ENCODE assay signal across 16 cellular contexts in genomic region chr3:176948123-176948522, GRCh38.
DNase-seq lines count a peak whose midpoint lies in the region; ATAC-seq and TF ChIP-seq lines count a peak whose summit lies in the region.
"Had no signal": no experiment of that assay in that cellular context is flagged by ENCODE, and none has a peak within 500 bp of the region (broad histone marks: within the 10 kb centered on the region; RNA-seq: fewer than 3 reads in every experiment).

No MANE protein-coding gene starts in this region.

- no peaks in the 10 kb centered on the region for H4K20me1 ChIP-seq in Loucy (ENCODE audit: insufficient read depth, low read length, poor library complexity, severe bottlenecking)

- H3K9ac ChIP-seq in Loucy (ENCODE audit: low read depth, low read length, poor library complexity, severe bottlenecking) = no peak overlapping the region

- H3K4me3 ChIP-seq in Loucy (ENCODE audit: low read length, poor library complexity, severe bottlenecking) (no peak overlapping the region), fibroblast of villous mesenchyme (ENCODE audit: low read depth, low read length) (no peak overlapping the region)
- H3K4me3 ChIP-seq: GM12878, K562 had no signal

- H3K9me3 Mint-ChIP-seq in activated T-cell treated with anti-CD3 and anti-CD28 coated beads, Interleukin-2, amount 50 U/mL, for 72 hours = no peaks in the 10 kb centered on the region
- H3K9me3 Mint-ChIP-seq: CD4-positive, alpha-beta T cell; H9 had no signal

- H3K36me3 ChIP-seq in Loucy (ENCODE audit: insufficient read depth, low read length) = no peaks in the 10 kb centered on the region

- H3K4me2 ChIP-seq in Loucy (ENCODE audit: low read depth, low read length, poor library complexity, severe bottlenecking) = no peak overlapping the region

- H3K9me2 ChIP-seq in Loucy (replicated peaks; ENCODE audit: low read depth, low read length) = no peaks in the 10 kb centered on the region

- peak overlapping the region; percentile 59 for H3K27ac Mint-ChIP-seq in activated T-cell treated with anti-CD3 and anti-CD28 coated beads, Interleukin-2, amount 50 U/mL, for 72 hours
- H3K27ac Mint-ChIP-seq: B cell; CD4-positive, alpha-beta T cell; H9 had no signal

- no peaks in the 10 kb centered on the region for H3K9me3 ChIP-seq in Loucy (ENCODE audit: insufficient read depth, low read depth, low read length)

- H3K4me3 Mint-ChIP-seq in activated T-cell treated with anti-CD3 and anti-CD28 coated beads, Interleukin-2, amount 50 U/mL, for 72 hours = no peak overlapping the region
- H3K4me3 Mint-ChIP-seq: B cell; CD4-positive, alpha-beta T cell; H9 had no signal

- peaks cover 8% of the 10 kb centered on the region for H3K4me1 Mint-ChIP-seq in activated T-cell treated with anti-CD3 and anti-CD28 coated beads, Interleukin-2, amount 50 U/mL, for 72 hours (ENCODE audit: low read depth)
- H3K4me1 Mint-ChIP-seq: B cell had no signal

- no peak for DNase-seq in activated T-cell treated with anti-CD3 and anti-CD28 coated beads, Interleukin-2, amount 50 U/mL, for 72 hours
- DNase-seq in activated T-cell treated with anti-CD3 and anti-CD28 coated beads, Interleukin-2, amount 50 U/mL, for 48 hours = no peak
- DNase-seq in EH (ENCODE audit: low read depth) = peak; percentile 40
- DNase-seq in fibroblast of villous mesenchyme (ENCODE audit: low read depth) = peak; percentile 22
- no peak for DNase-seq in cortex of kidney (lab: John Stamatoyannopoulos, UW)
- no peak for DNase-seq in OCI-M2 (lab: John Stamatoyannopoulos, UW; ENCODE audit: unreplicated experiment)
- DNase-seq: CD4-positive, alpha-beta T cell; DMS153; DMS79 treated with DMSO at 0.1 percent for 48 hours; EL; H9 had no signal

- no peaks in the 10 kb centered on the region for H3K79me2 ChIP-seq in Loucy (ENCODE audit: insufficient read depth, low read length)

- H3K4me1 ChIP-seq in Loucy (ENCODE audit: insufficient read depth, low read length, poor library complexity, severe bottlenecking) = peaks cover 11% of the 10 kb centered on the region

- TF ChIP-seq CTCF in Loucy (conservative IDR thresholded peaks at IDR 0.05; ENCODE audit: low read length) (no peak), fibroblast of villous mesenchyme (IDR thresholded peaks at IDR 0.05; ENCODE audit: insufficient read depth, low read depth, low read length) (no peak)

- no peaks in the 10 kb centered on the region for H3F3A ChIP-seq in Loucy (ENCODE audit: low read depth)

- H3K27me3 ChIP-seq in Loucy (ENCODE audit: insufficient read depth, low read length, poor library complexity, severe bottlenecking) = no peaks in the 10 kb centered on the region

- no peak for ATAC-seq in activated T-cell treated with anti-CD3 and anti-CD28 coated beads, Interleukin-2, amount 50 U/mL, for 72 hours (replicated peaks in 1 of 2)
- ATAC-seq in HG03469 (IDR thresholded peaks at IDR 0.05; ENCODE audit: unreplicated experiment) = no peak
- ATAC-seq: GM12878, K562 had no signal

- H3K36me3 Mint-ChIP-seq in activated T-cell treated with anti-CD3 and anti-CD28 coated beads, Interleukin-2, amount 50 U/mL, for 72 hours (ENCODE audit: insufficient read depth in 2 of 2) = no peaks in the 10 kb centered on the region

- peaks cover 14% of the 10 kb centered on the region for H3K27me3 Mint-ChIP-seq in activated T-cell treated with anti-CD3 and anti-CD28 coated beads, Interleukin-2, amount 50 U/mL, for 72 hours (ENCODE audit: low read depth)
- H3K27me3 Mint-ChIP-seq: CD4-positive, alpha-beta T cell had no signal

- peak overlapping the region; percentile 77 for H2AFZ ChIP-seq in Loucy (ENCODE audit: low read length)

Comparison
In these comparisons a context has a peak if more than half of its experiments do, and no peak if none do; other contexts are left out.
1. DNase-seq: peak in EH (single experiment) and fibroblast of villous mesenchyme (single experiment); none in activated T-cell treated with anti-CD3 and anti-CD28 coated beads, Interleukin-2, amount 50 U/mL, for 72 hours (0 of 2), activated T-cell treated with anti-CD3 and anti-CD28 coated beads, Interleukin-2, amount 50 U/mL, for 48 hours (0 of 2), cortex of kidney (single experiment) and OCI-M2 (single experiment).